Comparison of ENCODE assay signal across 20 cellular contexts in the genomic region with DNA sequence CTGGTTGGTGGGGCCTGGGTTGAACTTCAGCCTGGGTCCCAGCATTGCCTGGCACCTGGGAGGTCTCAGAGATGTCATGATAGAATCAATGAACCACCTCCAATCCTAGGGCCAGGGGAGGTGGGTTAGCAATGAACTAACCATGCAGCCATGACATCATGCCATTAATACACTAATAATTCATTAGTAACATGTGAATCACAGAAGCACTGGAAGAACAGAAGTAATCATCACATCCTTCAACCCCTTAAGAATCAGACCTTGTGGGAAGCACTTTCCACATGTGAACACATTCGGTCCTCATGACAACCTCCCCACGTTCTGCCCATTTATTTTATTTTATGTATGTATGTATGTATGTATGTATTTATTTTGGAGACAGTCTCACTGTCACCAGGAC. TPM values are rescaled to one million over a fixed set of nuclear protein-coding genes. Genes with fewer than 3 reads are reported as not detected.
"Had no signal": no experiment of that assay in that cellular context is flagged by ENCODE, and none has a peak within 500 bp of the region (broad histone marks: within the 10 kb centered on the region; RNA-seq: fewer than 3 reads in every experiment).

No MANE protein-coding gene starts in this region.

- H3K9me3 ChIP-seq: ascending aorta, left ventricle myocardium inferior, right atrium auricular region, upper lobe of left lung had no signal

- H3K27ac Mint-ChIP-seq: activated CD8-positive, alpha-beta memory T cell treated with anti-CD3 and anti-CD28 coated beads, Interleukin-2, amount 10 ng/mL, durations not matched to agents 7 days and 5 days; memory B cell; natural killer cell treated with Interleukin-12 subunit alpha and Interleukin-12 subunit beta and Interleukin-15 and Interleukin-18, amount 100 ng/mL, for 72 hours had no signal

- H3K27me3 ChIP-seq: ascending aorta, dorsolateral prefrontal cortex, right atrium auricular region, upper lobe of left lung had no signal

- H3K4me3 Mint-ChIP-seq: activated CD8-positive, alpha-beta memory T cell treated with anti-CD3 and anti-CD28 coated beads, Interleukin-2, amount 10 ng/mL, durations not matched to agents 7 days and 5 days; activated naive CD8-positive, alpha-beta T cell treated with anti-CD3 and anti-CD28 coated beads for 36 hours; memory B cell; natural killer cell treated with Interleukin-12 subunit alpha and Interleukin-12 subunit beta and Interleukin-15 and Interleukin-18, amount 100 ng/mL, for 72 hours; stimulated activated naive CD8-positive, alpha-beta T cell treated with anti-CD3 and anti-CD28 coated beads, Interleukin-15, Interleukin-2, amounts not matched to agents 100 ng/mL and 50 ng/mL, for 24 hours had no signal

- H3K9me3 Mint-ChIP-seq: activated naive CD8-positive, alpha-beta T cell treated with anti-CD3 and anti-CD28 coated beads for 36 hours; memory B cell; natural killer cell treated with Interleukin-12 subunit alpha and Interleukin-12 subunit beta and Interleukin-15 and Interleukin-18, amount 100 ng/mL, for 72 hours; stimulated activated naive CD8-positive, alpha-beta T cell treated with anti-CD3 and anti-CD28 coated beads, Interleukin-15, Interleukin-2, amounts not matched to agents 100 ng/mL and 50 ng/mL, for 24 hours; T-helper 2 cell treated with Interferon-gamma antibody and Interleukin-4, amounts not matched to agents 5 μg/mL and 100 μg/mL, for 36 hours had no signal

- ATAC-seq: activated CD4-positive, CD25-positive, alpha-beta regulatory T cell treated with anti-CD3 and anti-CD28 coated beads, Interleukin-2, amount 50 U/mL, for 24 hours; activated CD8-positive, alpha-beta memory T cell treated with anti-CD3 and anti-CD28 coated beads, Interleukin-2, amount 10 ng/mL, durations not matched to agents 7 days and 5 days; natural killer cell treated with Interleukin-12 subunit alpha and Interleukin-12 subunit beta and Interleukin-15 and Interleukin-18, amount 100 ng/mL, for 72 hours had no signal

- H3K27ac ChIP-seq: ascending aorta, dorsolateral prefrontal cortex, left ventricle myocardium inferior, right atrium auricular region, upper lobe of left lung had no signal

- H3K4me3 ChIP-seq: ascending aorta, dorsolateral prefrontal cortex, left ventricle myocardium inferior, right atrium auricular region, upper lobe of left lung had no signal

- FAIRE-seq: kidney, small intestine had no signal

- H3K27me3 Mint-ChIP-seq: activated CD8-positive, alpha-beta memory T cell treated with anti-CD3 and anti-CD28 coated beads, Interleukin-2, amount 10 ng/mL, durations not matched to agents 7 days and 5 days; activated naive CD8-positive, alpha-beta T cell treated with anti-CD3 and anti-CD28 coated beads for 36 hours; memory B cell; natural killer cell treated with Interleukin-12 subunit alpha and Interleukin-12 subunit beta and Interleukin-15 and Interleukin-18, amount 100 ng/mL, for 72 hours; stimulated activated naive CD8-positive, alpha-beta T cell treated with anti-CD3 and anti-CD28 coated beads, Interleukin-15, Interleukin-2, amounts not matched to agents 100 ng/mL and 50 ng/mL, for 24 hours had no signal

- H3K36me3 Mint-ChIP-seq: natural killer cell treated with Interleukin-12 subunit alpha and Interleukin-12 subunit beta and Interleukin-15 and Interleukin-18, amount 100 ng/mL, for 72 hours had no signal

- DNase-seq: activated CD8-positive, alpha-beta memory T cell treated with anti-CD3 and anti-CD28 coated beads, Interleukin-2, amount 10 ng/mL, durations not matched to agents 7 days and 5 days; activated effector memory CD4-positive, alpha-beta T cell treated with Interleukin-2 at 50 U/mL for 16 hours; activated naive CD8-positive, alpha-beta T cell treated with anti-CD3 and anti-CD28 coated beads for 36 hours; activated T-cell treated with anti-CD3 and anti-CD28 coated beads, Interleukin-2, amount 50 U/mL, for 1 hour; dorsolateral prefrontal cortex; glutamatergic neuron; hypothalamus; kidney; left ventricle myocardium inferior; nucleus accumbens; small intestine; SW 1271; upper lobe of left lung had no signal

RNA-seq across cellular contexts. Expression of a gene that starts 7.7 kb away (rescaled TPM):
- total RNA-seq: ascending aorta had no signal
